ENCODE assay signal across 9 cellular contexts in genomic region chr12:39807043-39807442, GRCh38.
DNase-seq lines count a peak whose midpoint lies in the region; ATAC-seq, FAIRE-seq and TF ChIP-seq lines count a peak whose summit lies in the region.
"Had no signal": no experiment of that assay in that cellular context is flagged by ENCODE, and none has a peak within 500 bp of the region (broad histone marks: within the 10 kb centered on the region; RNA-seq: fewer than 3 reads in every experiment).

No MANE protein-coding gene starts in this region.

- no peak for FAIRE-seq in HTR-8/SVneo (lab: Jason Lieb, UNC)
- FAIRE-seq: A204.1 had no signal

- H4K20me1 ChIP-seq in osteoblast (ENCODE audit: insufficient read depth, low read length): no peaks in the 10 kb centered on the region

- H3K4me1 ChIP-seq in osteoblast (ENCODE audit: insufficient read depth, low read length): no peaks in the 10 kb centered on the region

- no peaks in the 10 kb centered on the region for H3K27me3 ChIP-seq in WERI-Rb-1 (ENCODE audit: insufficient read depth, low read depth, severe bottlenecking)
- H3K27me3 ChIP-seq in osteoblast (ENCODE audit: insufficient read depth, low read length): no peaks in the 10 kb centered on the region

- H3K79me2 ChIP-seq in osteoblast (ENCODE audit: insufficient read depth, low read length): no peaks in the 10 kb centered on the region

- ATAC-seq in GM21390 (IDR thresholded peaks at IDR 0.05; ENCODE audit: unreplicated experiment) (no peak), GM18498 (IDR thresholded peaks at IDR 0.05; ENCODE audit: unreplicated experiment) (no peak)

- H3K4me2 ChIP-seq in osteoblast (ENCODE audit: insufficient read depth, low read length): no peak overlapping the region

- H3K36me3 ChIP-seq in WERI-Rb-1 (no peaks in the 10 kb centered on the region), osteoblast (ENCODE audit: insufficient read depth, low read length) (no peaks in the 10 kb centered on the region)

- H3K4me3 ChIP-seq in WERI-Rb-1 (ENCODE audit: low read depth, low read length) (no peak overlapping the region), osteoblast (ENCODE audit: insufficient read depth, low read length) (no peak overlapping the region)

- peak; percentile 59 for TF ChIP-seq CTCF in WERI-Rb-1 (IDR thresholded peaks at IDR 0.05; ENCODE audit: low read depth, low read length)
- peak; percentile 47 for TF ChIP-seq CTCF in osteoblast (IDR thresholded peaks at IDR 0.05; ENCODE audit: extremely low read depth, low read depth, low read length)

- H3K27ac ChIP-seq in WERI-Rb-1: no peak overlapping the region
- no peak overlapping the region for H3K27ac ChIP-seq in osteoblast (ENCODE audit: low read depth, low read length)

- DNase-seq in DMS 273 (lab: John Stamatoyannopoulos, UW; ENCODE audit: unreplicated experiment) (peak; percentile 57), DMS 273 treated with DMSO at 0.1 percent for 48 hours (lab: John Stamatoyannopoulos, UW) (no peak), HT-29 (ENCODE audit: low spot score) (peak; percentile 15), WERI-Rb-1 (peak; percentile 50), osteoblast (ENCODE audit: insufficient read length, low spot score, missing footprints) (no peak), HTR-8/SVneo (ENCODE audit: insufficient read length, low spot score) (no peak)

- H3K9me3 ChIP-seq in WERI-Rb-1 (ENCODE audit: severe bottlenecking): no peaks in the 10 kb centered on the region
- H3K9me3 ChIP-seq in osteoblast (ENCODE audit: low read depth, low read length): no peaks in the 10 kb centered on the region

- H2AFZ ChIP-seq in osteoblast (ENCODE audit: low read length): no peak overlapping the region

Comparison
In these comparisons a context has a peak if more than half of its experiments do, and no peak if none do; other contexts are left out.
1. DNase-seq: peak in DMS 273 (single experiment), HT-29 (single experiment) and WERI-Rb-1 (single experiment); none in DMS 273 treated with DMSO at 0.1 percent for 48 hours (single experiment), osteoblast (single experiment) and HTR-8/SVneo (single experiment).